Comparison of ENCODE assay signal across 18 cellular contexts in genomic region chr4:38943355-38943754, GRCh38.
DNase-seq lines count a peak whose midpoint lies in the region; TF ChIP-seq lines count a peak whose summit lies in the region.
"Had no signal": no experiment of that assay in that cellular context is flagged by ENCODE, and none has a peak within 500 bp of the region (broad histone marks: within the 10 kb centered on the region; RNA-seq: fewer than 3 reads in every experiment).

No MANE protein-coding gene starts in this region.

- H3K4me3 Mint-ChIP-seq in activated naive CD4-positive, alpha-beta T cell treated with anti-CD3 and anti-CD28 coated beads, Interleukin-2, amount 50 U/mL, for 24 hours: no peak overlapping the region
- H3K4me3 Mint-ChIP-seq: activated CD4-positive, alpha-beta T cell treated with anti-CD3 and anti-CD28 coated beads for 36 hours; activated naive CD8-positive, alpha-beta T cell treated with anti-CD3 and anti-CD28 coated beads, Interleukin-2, amount 10 ng/mL, durations not matched to agents 7 days and 5 days; T-helper 2 cell treated with Interferon-gamma antibody and Interleukin-4, amounts not matched to agents 5 μg/mL and 100 μg/mL, for 36 hours had no signal

- DNase-seq in activated naive CD4-positive, alpha-beta T cell (lab: John Stamatoyannopoulos, UW): no peak
- DNase-seq in dorsolateral prefrontal cortex: peak in 1 of 10 donors; percentile 14
- peak; percentile 80 for DNase-seq in mucosa of gallbladder (ENCODE audit: low spot score)
- peak; percentile 77 for DNase-seq in ureter (ENCODE audit: low spot score)
- no peak for DNase-seq in NCI-H2107 (lab: John Stamatoyannopoulos, UW)
- DNase-seq in NCI-H510A treated with DMSO at 0.1 percent for 48 hours (lab: John Stamatoyannopoulos, UW): no peak
- no peak for DNase-seq in 8988T
- DNase-seq: activated CD4-positive, alpha-beta T cell treated with anti-CD3 and anti-CD28 coated beads for 36 hours; activated naive CD8-positive, alpha-beta T cell treated with anti-CD3 and anti-CD28 coated beads, Interleukin-2, amount 10 ng/mL, durations not matched to agents 7 days and 5 days; GM23248; lower lobe of right lung; NCI-H1105; NCI-H526; stimulated activated naive CD4-positive, alpha-beta T cell had no signal

- peak overlapping the region in 30 of 59 donors; percentile 2 to 75 (median 52) for H3K27ac ChIP-seq in dorsolateral prefrontal cortex
- H3K27ac ChIP-seq: epithelial cell of prostate, GM23248, lower lobe of right lung had no signal

- intact Hi-C loops in dorsolateral prefrontal cortex (cut with DNase I): no loop called here

- no peaks in the 10 kb centered on the region for H3K36me3 Mint-ChIP-seq in activated naive CD4-positive, alpha-beta T cell treated with anti-CD3 and anti-CD28 coated beads, Interleukin-2, amount 50 U/mL, for 24 hours
- H3K36me3 Mint-ChIP-seq: activated naive CD8-positive, alpha-beta T cell treated with anti-CD3 and anti-CD28 coated beads, Interleukin-2, amount 10 ng/mL, durations not matched to agents 7 days and 5 days had no signal

- H3K27me3 Mint-ChIP-seq in activated naive CD4-positive, alpha-beta T cell treated with anti-CD3 and anti-CD28 coated beads, Interleukin-2, amount 50 U/mL, for 24 hours: no peaks in the 10 kb centered on the region
- H3K27me3 Mint-ChIP-seq: activated CD4-positive, alpha-beta T cell treated with anti-CD3 and anti-CD28 coated beads for 36 hours; activated naive CD8-positive, alpha-beta T cell treated with anti-CD3 and anti-CD28 coated beads, Interleukin-2, amount 10 ng/mL, durations not matched to agents 7 days and 5 days had no signal

- no peaks in the 10 kb centered on the region for H3K9me3 Mint-ChIP-seq in activated naive CD4-positive, alpha-beta T cell treated with anti-CD3 and anti-CD28 coated beads, Interleukin-2, amount 50 U/mL, for 24 hours
- H3K9me3 Mint-ChIP-seq: activated naive CD8-positive, alpha-beta T cell treated with anti-CD3 and anti-CD28 coated beads, Interleukin-2, amount 10 ng/mL, durations not matched to agents 7 days and 5 days; T-helper 2 cell treated with Interferon-gamma antibody and Interleukin-4, amounts not matched to agents 5 μg/mL and 100 μg/mL, for 36 hours had no signal

- H3K27me3 ChIP-seq in dorsolateral prefrontal cortex: no peaks in the 10 kb centered on the region

- H3K4me3 ChIP-seq in dorsolateral prefrontal cortex: no peak overlapping the region
- H3K4me3 ChIP-seq: GM23248, lower lobe of right lung, skin epidermis had no signal

- H3K27ac Mint-ChIP-seq in activated naive CD4-positive, alpha-beta T cell treated with anti-CD3 and anti-CD28 coated beads, Interleukin-2, amount 50 U/mL, for 24 hours: peak overlapping the region; percentile 81
- H3K27ac Mint-ChIP-seq: activated CD4-positive, alpha-beta T cell treated with anti-CD3 and anti-CD28 coated beads for 36 hours; activated naive CD8-positive, alpha-beta T cell treated with anti-CD3 and anti-CD28 coated beads, Interleukin-2, amount 10 ng/mL, durations not matched to agents 7 days and 5 days; T-helper 2 cell treated with Interferon-gamma antibody and Interleukin-4, amounts not matched to agents 5 μg/mL and 100 μg/mL, for 36 hours had no signal

- no peak for TF ChIP-seq CTCF in dorsolateral prefrontal cortex (IDR thresholded peaks at IDR 0.05 in 54 of 56, conservative IDR thresholded peaks at IDR 0.05 in 2 of 56; ENCODE audit: low read depth in 1 of 56, partially characterized antibody in 56 of 56)

- peaks cover 19% of the 10 kb centered on the region for H3K4me1 Mint-ChIP-seq in activated naive CD4-positive, alpha-beta T cell treated with anti-CD3 and anti-CD28 coated beads, Interleukin-2, amount 50 U/mL, for 24 hours

Comparison
In these comparisons a context has a peak if more than half of its experiments do, and no peak if none do; other contexts are left out.
1. DNase-seq: peak in mucosa of gallbladder (single experiment) and ureter (single experiment); none in activated naive CD4-positive, alpha-beta T cell (0 of 4), NCI-H2107 (single experiment), NCI-H510A treated with DMSO at 0.1 percent for 48 hours (single experiment) and 8988T (single experiment).